Comparison of ENCODE assay signal across 29 cellular contexts in genomic region chrX:6041630-6042029, GRCh38.
DNase-seq lines count a peak whose midpoint lies in the region; ATAC-seq and TF ChIP-seq lines count a peak whose summit lies in the region.
"Had no signal": no experiment of that assay in that cellular context is flagged by ENCODE, and none has a peak within 500 bp of the region (broad histone marks: within the 10 kb centered on the region; RNA-seq: fewer than 3 reads in every experiment).

No MANE protein-coding gene starts in this region.

- POLR2A ChIA-PET in MCF 10A (lab: Yijun Ruan, JAX): no interaction called here

- no peak overlapping the region for H3K18ac ChIP-seq in mesenchymal stem cell (ENCODE audit: low read depth in 1 of 2, low read length in 2 of 2)

- no peak overlapping the region for H2AFZ ChIP-seq in mesenchymal stem cell (ENCODE audit: low read depth, low read length)

- intact Hi-C loops in MCF 10A (cut with micrococcal nuclease): no loop called here
- intact Hi-C loops in breast epithelium (cut with DNase I; ENCODE audit: low total_unique reads): no loop called here
- intact Hi-C loops in psoas muscle (cut with DNase I): no loop called here
- intact Hi-C loops in Calu3 (cut with micrococcal nuclease; ENCODE audit: unreplicated experiment): no loop called here

- no peak overlapping the region for H3K4ac ChIP-seq in mesenchymal stem cell (ENCODE audit: low read depth in 1 of 2, low read length in 2 of 2)

- no peak overlapping the region for H4K91ac ChIP-seq in mesenchymal stem cell (ENCODE audit: low read length)

- H2BK5ac ChIP-seq in mesenchymal stem cell (ENCODE audit: low read depth, low read length, poor library complexity, severe bottlenecking): no peak overlapping the region

- H2BK12ac ChIP-seq in mesenchymal stem cell (ENCODE audit: low read length in 2 of 2): no peak overlapping the region

- H3K27me3 Mint-ChIP-seq in MCF 10A (ENCODE audit: insufficient read depth, unreplicated experiment) (no peaks in the 10 kb centered on the region), Calu3 (ENCODE audit: unreplicated experiment) (no peaks in the 10 kb centered on the region)
- H3K27me3 Mint-ChIP-seq: activated CD8-positive, alpha-beta T cell treated with anti-CD3 and anti-CD28 coated beads for 36 hours; naive thymus-derived CD8-positive, alpha-beta T cell had no signal

- no peak overlapping the region for H3K27ac Mint-ChIP-seq in MCF 10A (ENCODE audit: low read depth, unreplicated experiment)
- H3K27ac Mint-ChIP-seq in Calu3 (ENCODE audit: unreplicated experiment): no peak overlapping the region
- H3K27ac Mint-ChIP-seq: activated CD8-positive, alpha-beta T cell treated with anti-CD3 and anti-CD28 coated beads for 36 hours; naive thymus-derived CD8-positive, alpha-beta T cell; T-helper 2 cell treated with Interferon-gamma antibody and Interleukin-4, amounts not matched to agents 5 μg/mL and 100 μg/mL, for 36 hours had no signal

- H4K8ac ChIP-seq in mesenchymal stem cell (ENCODE audit: low read length): no peak overlapping the region

- CTCF ChIA-PET in MCF 10A (lab: Yijun Ruan, JAX): no interaction called here
- CTCF ChIA-PET in Calu3 (lab: Charles Lee): no interaction called here

- H3K23ac ChIP-seq in mesenchymal stem cell (ENCODE audit: low read length in 2 of 2): no peak overlapping the region

- TF ChIP-seq CTCF in MCF 10A (IDR thresholded peaks at IDR 0.05; ENCODE audit: unreplicated experiment) (no peak), breast epithelium (IDR thresholded peaks at IDR 0.05) (no peak), astrocyte of the cerebellum (IDR thresholded peaks at IDR 0.05; ENCODE audit: low read depth, low read length, missing control alignments) (no peak), fibroblast of pulmonary artery (IDR thresholded peaks at IDR 0.05; ENCODE audit: low read length, missing control alignments) (no peak), psoas muscle (IDR thresholded peaks at IDR 0.05) (no peak), Calu3 (IDR thresholded peaks at IDR 0.05; ENCODE audit: unreplicated experiment) (no peak)

- no peak overlapping the region for H2BK120ac ChIP-seq in mesenchymal stem cell (ENCODE audit: low read depth, low read length)

- H3K4me1 Mint-ChIP-seq in MCF 10A (ENCODE audit: insufficient read depth, unreplicated experiment) (no peaks in the 10 kb centered on the region), Calu3 (ENCODE audit: low read depth, unreplicated experiment) (no peaks in the 10 kb centered on the region)
- H3K4me1 Mint-ChIP-seq: naive thymus-derived CD8-positive, alpha-beta T cell had no signal

- DNase-seq in MCF 10A (ENCODE audit: unreplicated experiment) (peak; percentile 31), breast epithelium (ENCODE audit: low spot score in 2 of 2) (no peak), astrocyte of the cerebellum (ENCODE audit: low read depth) (peak; percentile 34), fibroblast of pulmonary artery (ENCODE audit: low read depth) (peak; percentile 0), psoas muscle (no peak), mesenchymal stem cell (no peak), Calu3 (no peak)
- no peak for DNase-seq in activated CD8-positive, alpha-beta memory T cell treated with anti-CD3 and anti-CD28 coated beads, Interleukin-2, amount 50 U/mL, for 48 hours
- DNase-seq: 8988T; activated CD8-positive, alpha-beta T cell treated with anti-CD3 and anti-CD28 coated beads for 36 hours; activated naive CD4-positive, alpha-beta T cell treated with anti-CD3 and anti-CD28 coated beads, Interleukin-2, amount 50 U/mL, for 16 hours; amniotic stem cell; cortex of kidney; DMS79; GF-D8; kidney glomerular epithelial cell; lower lobe of right lung; MV-4-11; naive thymus-derived CD8-positive, alpha-beta T cell; NCI-H146; NCI-H446 treated with DMSO at 0.1 percent for 48 hours; stimulated activated CD4-positive, alpha-beta T cell treated with anti-CD3 and anti-CD28 coated beads, Interleukin-4, amount 100 ng/mL, for 24 hours; transverse colon had no signal

- H3K4me2 ChIP-seq in mesenchymal stem cell (ENCODE audit: low read length, poor library complexity, severe bottlenecking): no peak overlapping the region
- H3K4me2 ChIP-seq: KMS-11 had no signal

- H3K9ac ChIP-seq in mesenchymal stem cell (ENCODE audit: low read length): no peak overlapping the region
- H3K9ac ChIP-seq: KMS-11 had no signal

- no peak for ATAC-seq in psoas muscle
- ATAC-seq: activated CD8-positive, alpha-beta T cell treated with anti-CD3 and anti-CD28 coated beads for 36 hours; gastroesophageal sphincter; HCT116; lower lobe of right lung; naive thymus-derived CD8-positive, alpha-beta T cell; Right ventricle myocardium inferior had no signal

- H3K4me3 ChIP-seq in breast epithelium (no peak overlapping the region), astrocyte of the cerebellum (ENCODE audit: low read depth, low read length) (no peak overlapping the region), fibroblast of pulmonary artery (replicated peaks; ENCODE audit: low read depth, low read length) (no peak overlapping the region), psoas muscle (no peak overlapping the region), mesenchymal stem cell (ENCODE audit: insufficient read depth in 1 of 2, low read depth in 1 of 2, low read length in 2 of 2) (no peak overlapping the region)
- H3K4me3 ChIP-seq: gastroesophageal sphincter, lower lobe of right lung, transverse colon had no signal

- peaks cover 0 to 24% of the 10 kb centered on the region in 2 donors for H3K9me3 ChIP-seq in breast epithelium
- no peaks in the 10 kb centered on the region for H3K9me3 ChIP-seq in psoas muscle
- peaks cover 9% of the 10 kb centered on the region for H3K9me3 ChIP-seq in mesenchymal stem cell (ENCODE audit: control insufficient read depth, low read length)
- H3K9me3 ChIP-seq: lower lobe of right lung, transverse colon had no signal

- H3K27me3 ChIP-seq in breast epithelium (no peaks in the 10 kb centered on the region), psoas muscle (ENCODE audit: insufficient read depth in 3 of 3, low read length in 2 of 3) (no peaks in the 10 kb centered on the region), mesenchymal stem cell (ENCODE audit: control insufficient read depth in 1 of 2, insufficient read depth in 1 of 2, low read length in 2 of 2) (no peaks in the 10 kb centered on the region)
- H3K27me3 ChIP-seq: gastroesophageal sphincter, transverse colon had no signal

- no peak overlapping the region for H2BK15ac ChIP-seq in mesenchymal stem cell (ENCODE audit: low read depth, poor library complexity, severe bottlenecking)

- H3K4me3 Mint-ChIP-seq in MCF 10A (ENCODE audit: unreplicated experiment): no peak overlapping the region
- H3K4me3 Mint-ChIP-seq in Calu3 (ENCODE audit: low read depth, unreplicated experiment): no peak overlapping the region
- H3K4me3 Mint-ChIP-seq: activated CD8-positive, alpha-beta T cell treated with anti-CD3 and anti-CD28 coated beads for 36 hours; naive thymus-derived CD8-positive, alpha-beta T cell; T-helper 2 cell treated with Interferon-gamma antibody and Interleukin-4, amounts not matched to agents 5 μg/mL and 100 μg/mL, for 36 hours had no signal

- no peak for TF ChIP-seq POLR2A in breast epithelium (IDR thresholded peaks at IDR 0.05)

- no peaks in the 10 kb centered on the region for H3K9me3 Mint-ChIP-seq in MCF 10A (ENCODE audit: unreplicated experiment)
- peaks cover 3% of the 10 kb centered on the region for H3K9me3 Mint-ChIP-seq in Calu3 (ENCODE audit: low read depth, unreplicated experiment)
- H3K9me3 Mint-ChIP-seq: activated CD8-positive, alpha-beta T cell treated with anti-CD3 and anti-CD28 coated beads for 36 hours; T-helper 2 cell treated with Interferon-gamma antibody and Interleukin-4, amounts not matched to agents 5 μg/mL and 100 μg/mL, for 36 hours had no signal

- H3K79me1 ChIP-seq in mesenchymal stem cell (replicated peaks; ENCODE audit: low read length, poor library complexity, severe bottlenecking): no peaks in the 10 kb centered on the region

- H3K36me3 Mint-ChIP-seq in MCF 10A (ENCODE audit: insufficient read depth, unreplicated experiment): peaks cover 4% of the 10 kb centered on the region
- H3K36me3 Mint-ChIP-seq in Calu3 (ENCODE audit: insufficient read depth, unreplicated experiment): no peaks in the 10 kb centered on the region

- H2AK5ac ChIP-seq in mesenchymal stem cell (ENCODE audit: low read length, severe bottlenecking): no peak overlapping the region

- WGBS in psoas muscle, 3 donors: 31 to 38% (median 32%) methylated on average over 2 of the region's 2 CpGs
- WGBS in mesenchymal stem cell: no CpG with 5 or more reads among the region's 2 CpGs

- BruUV-seq in MCF 10A (replicated peaks; lab: Mats Ljungman, UMichigan) (no TSS peak), Calu3 (replicated peaks; lab: Mats Ljungman, UMichigan) (no TSS peak)

- in situ Hi-C loops in astrocyte of the cerebellum (cut with HindIII; ENCODE audit: low sequenced_read_pairs): no loop called here

- H3K27ac ChIP-seq in breast epithelium: no peak overlapping the region
- H3K27ac ChIP-seq in psoas muscle: no peak overlapping the region
- H3K27ac ChIP-seq in mesenchymal stem cell (ENCODE audit: low read length, poor library complexity, severe bottlenecking): no peak overlapping the region
- H3K27ac ChIP-seq: C4-2B, gastroesophageal sphincter, KMS-11, lower lobe of right lung, transverse colon had no signal

- H3K36me3 ChIP-seq in breast epithelium: no peaks in the 10 kb centered on the region
- no peaks in the 10 kb centered on the region for H3K36me3 ChIP-seq in psoas muscle (ENCODE audit: insufficient read depth in 1 of 2, low read depth in 1 of 2)
- H3K36me3 ChIP-seq in mesenchymal stem cell (ENCODE audit: control insufficient read depth in 1 of 2, insufficient read depth in 2 of 2, low read depth in 1 of 2, low read length in 2 of 2): no peaks in the 10 kb centered on the region
- H3K36me3 ChIP-seq: gastroesophageal sphincter, lower lobe of right lung, transverse colon had no signal

- H3K4me1 ChIP-seq in breast epithelium (no peaks in the 10 kb centered on the region), psoas muscle (no peaks in the 10 kb centered on the region), mesenchymal stem cell (ENCODE audit: control insufficient read depth, insufficient read depth, low read depth, low read length) (no peaks in the 10 kb centered on the region)
- H3K4me1 ChIP-seq: gastroesophageal sphincter, lower lobe of right lung, transverse colon had no signal

- H3K14ac ChIP-seq in mesenchymal stem cell (ENCODE audit: low read length in 2 of 2): no peak overlapping the region

Comparison
In these comparisons a context has a peak if more than half of its experiments do, and no peak if none do; other contexts are left out.
1. DNase-seq: peak in MCF 10A (single experiment), astrocyte of the cerebellum (single experiment) and fibroblast of pulmonary artery (single experiment); none in breast epithelium (0 of 2), psoas muscle (0 of 2), mesenchymal stem cell (single experiment), Calu3 (single experiment) and activated CD8-positive, alpha-beta memory T cell treated with anti-CD3 and anti-CD28 coated beads, Interleukin-2, amount 50 U/mL, for 48 hours (single experiment).